11 cellular contexts compared by ENCODE assay signal in genomic region chrX:19865567-19866363, GRCh38. TPM values are rescaled to one million over a fixed set of nuclear protein-coding genes. Genes with fewer than 3 reads are reported as not detected.
DNase-seq lines count a peak whose midpoint lies in the region; ATAC-seq and TF ChIP-seq lines count a peak whose summit lies in the region.
"Had no signal": no experiment of that assay in that cellular context is flagged by ENCODE, and none has a peak within 500 bp of the region (broad histone marks: within the 10 kb centered on the region; RNA-seq: fewer than 3 reads in every experiment).

No MANE protein-coding gene starts in this region.

- DNase-seq in DND-41 (peak; percentile 66), naive B cell (peak; percentile 33), HUDEP-2 (lab: John Stamatoyannopoulos, UW; ENCODE audit: unreplicated experiment in 76 of 76) (no peak)
- DNase-seq in activated T-helper 1 cell treated with anti-CD3 and anti-CD28 coated beads, Interleukin-12 subunit alpha, Interleukin-12 subunit beta, Interleukin-2, Interleukin-4 antibody, amounts not matched to agents 30 ng/mL and 10 ng/mL and 1 ng/mL, durations not matched to agents 14 hours and 24 hours and 36 hours (ENCODE audit: low spot score): no peak
- DNase-seq: activated naive CD4-positive, alpha-beta T cell treated with anti-CD3 and anti-CD28 coated beads, Interleukin-2, amount 50 U/mL, for 16 hours; NCI-H2107; uterus had no signal

- no peaks in the 10 kb centered on the region for H3K9me2 ChIP-seq in Loucy (replicated peaks; ENCODE audit: low read depth, low read length)

- intact Hi-C loops in activated T-helper 1 cell treated with anti-CD3 and anti-CD28 coated beads, Interleukin-12 subunit alpha, Interleukin-12 subunit beta, Interleukin-2, Interleukin-4 antibody, amounts not matched to agents 30 ng/mL and 10 ng/mL and 1 ng/mL, durations not matched to agents 14 hours and 24 hours and 36 hours (cut with micrococcal nuclease): loop anchor here (5.0 kb wide), 1 partner anchor 38 kb away; no protein-coding TSS in a partner anchor

- H3K9me3 ChIP-seq in DND-41 (ENCODE audit: insufficient read depth, low read length, severe bottlenecking): no peaks in the 10 kb centered on the region
- no peaks in the 10 kb centered on the region for H3K9me3 ChIP-seq in Loucy (ENCODE audit: insufficient read depth, low read depth, low read length)
- H3K9me3 ChIP-seq: uterus had no signal

- peaks cover 74% of the 10 kb centered on the region for H3K4me1 ChIP-seq in DND-41 (ENCODE audit: insufficient read depth, low read length)
- peaks cover 76% of the 10 kb centered on the region for H3K4me1 ChIP-seq in Loucy (ENCODE audit: insufficient read depth, low read length, poor library complexity, severe bottlenecking)
- H3K4me1 ChIP-seq: uterus had no signal

- peak overlapping the region; percentile 39 for H3K4me3 Mint-ChIP-seq in activated T-helper 1 cell treated with anti-CD3 and anti-CD28 coated beads, Interleukin-12 subunit alpha, Interleukin-12 subunit beta, Interleukin-2, Interleukin-4 antibody, amounts not matched to agents 30 ng/mL and 10 ng/mL and 1 ng/mL, durations not matched to agents 14 hours and 24 hours and 36 hours
- H3K4me3 Mint-ChIP-seq in naive B cell: peak overlapping the region; percentile 42 to 92 (median 77)

- no peak for TF ChIP-seq CTCF in DND-41 (IDR thresholded peaks at IDR 0.05; ENCODE audit: borderline replicate concordance, extremely low read depth, low read length, poor library complexity, severe bottlenecking)
- no peak for TF ChIP-seq CTCF in Loucy (conservative IDR thresholded peaks at IDR 0.05; ENCODE audit: low read length)

- peaks cover 12% of the 10 kb centered on the region for H3K36me3 Mint-ChIP-seq in activated T-helper 1 cell treated with anti-CD3 and anti-CD28 coated beads, Interleukin-12 subunit alpha, Interleukin-12 subunit beta, Interleukin-2, Interleukin-4 antibody, amounts not matched to agents 30 ng/mL and 10 ng/mL and 1 ng/mL, durations not matched to agents 14 hours and 24 hours and 36 hours (ENCODE audit: low read depth)
- H3K36me3 Mint-ChIP-seq in naive B cell: no peaks in the 10 kb centered on the region

- H3K27me3 Mint-ChIP-seq in activated T-helper 1 cell treated with anti-CD3 and anti-CD28 coated beads, Interleukin-12 subunit alpha, Interleukin-12 subunit beta, Interleukin-2, Interleukin-4 antibody, amounts not matched to agents 30 ng/mL and 10 ng/mL and 1 ng/mL, durations not matched to agents 14 hours and 24 hours and 36 hours (ENCODE audit: insufficient read depth): no peaks in the 10 kb centered on the region
- no peaks in the 10 kb centered on the region for H3K27me3 Mint-ChIP-seq in naive B cell

- H3K27me3 ChIP-seq in DND-41 (ENCODE audit: insufficient read depth, low read length, poor library complexity): no peaks in the 10 kb centered on the region
- H3K27me3 ChIP-seq in Loucy (ENCODE audit: insufficient read depth, low read length, poor library complexity, severe bottlenecking): no peaks in the 10 kb centered on the region

- peaks cover 4% of the 10 kb centered on the region; the same call in 1 of the 2 replicates for H3F3A ChIP-seq in Loucy (ENCODE audit: low read depth)

- no peak overlapping the region for H3K27ac Mint-ChIP-seq in activated T-helper 1 cell treated with anti-CD3 and anti-CD28 coated beads, Interleukin-12 subunit alpha, Interleukin-12 subunit beta, Interleukin-2, Interleukin-4 antibody, amounts not matched to agents 30 ng/mL and 10 ng/mL and 1 ng/mL, durations not matched to agents 14 hours and 24 hours and 36 hours
- peak overlapping the region; percentile 54 to 97 (median 74) for H3K27ac Mint-ChIP-seq in naive B cell

- H2AFZ ChIP-seq in DND-41 (ENCODE audit: low read depth, low read length) (no peak overlapping the region), Loucy (ENCODE audit: low read length) (no peak overlapping the region)

- H3K9ac ChIP-seq in DND-41 (ENCODE audit: low read depth, low read length): peak overlapping the region; percentile 26
- H3K9ac ChIP-seq in Loucy (ENCODE audit: low read depth, low read length, poor library complexity, severe bottlenecking): peak overlapping the region; percentile 68

- no peaks in the 10 kb centered on the region for H3K9me3 Mint-ChIP-seq in activated T-helper 1 cell treated with anti-CD3 and anti-CD28 coated beads, Interleukin-12 subunit alpha, Interleukin-12 subunit beta, Interleukin-2, Interleukin-4 antibody, amounts not matched to agents 30 ng/mL and 10 ng/mL and 1 ng/mL, durations not matched to agents 14 hours and 24 hours and 36 hours
- H3K9me3 Mint-ChIP-seq in naive B cell: peaks cover 0 to 1% (median 0%) of the 10 kb centered on the region in 7 donors

- peak overlapping the region; percentile 33; the same call in 1 of the 2 replicates for H3K4me2 ChIP-seq in DND-41 (ENCODE audit: insufficient read depth, low read length)
- H3K4me2 ChIP-seq in Loucy (ENCODE audit: low read depth, low read length, poor library complexity, severe bottlenecking): peak overlapping the region; percentile 81

- H3K36me3 ChIP-seq in DND-41 (ENCODE audit: insufficient read depth, low read length): 0 out of 2 replicates have a peak, but pooled peaks cover 3% of the 10 kb centered on the region
- H3K36me3 ChIP-seq in Loucy (ENCODE audit: insufficient read depth, low read length): no peaks in the 10 kb centered on the region
- H3K36me3 ChIP-seq: uterus had no signal

- no peak overlapping the region for H3K4me3 ChIP-seq in DND-41 (ENCODE audit: low read depth in 1 of 2, low read length in 2 of 2)
- peak overlapping the region; percentile 61 for H3K4me3 ChIP-seq in Loucy (ENCODE audit: low read length, poor library complexity, severe bottlenecking)
- H3K4me3 ChIP-seq: uterus had no signal

- H4K20me1 ChIP-seq in DND-41 (ENCODE audit: insufficient read depth, low read length) (peaks cover 12% of the 10 kb centered on the region; the same call in 1 of the 2 replicates), Loucy (ENCODE audit: insufficient read depth, low read length, poor library complexity, severe bottlenecking) (no peaks in the 10 kb centered on the region)

- peaks cover 60% of the 10 kb centered on the region for H3K4me1 Mint-ChIP-seq in activated T-helper 1 cell treated with anti-CD3 and anti-CD28 coated beads, Interleukin-12 subunit alpha, Interleukin-12 subunit beta, Interleukin-2, Interleukin-4 antibody, amounts not matched to agents 30 ng/mL and 10 ng/mL and 1 ng/mL, durations not matched to agents 14 hours and 24 hours and 36 hours (ENCODE audit: low read depth)
- peaks cover 51 to 89% (median 58%) of the 10 kb centered on the region in 3 donors for H3K4me1 Mint-ChIP-seq in naive B cell

- H3K79me2 ChIP-seq in DND-41 (ENCODE audit: insufficient read depth, low read length): peaks cover 91% of the 10 kb centered on the region
- peaks cover 69% of the 10 kb centered on the region for H3K79me2 ChIP-seq in Loucy (ENCODE audit: insufficient read depth, low read length)

- H3K27ac ChIP-seq in DND-41 (ENCODE audit: low read length): peak overlapping the region; percentile 77
- H3K27ac ChIP-seq: uterus had no signal

- ATAC-seq in DND-41 (ENCODE audit: insufficient read depth, low read depth) (peak; percentile 80), naive B cell (ENCODE audit: low read depth in 2 of 2) (peak; percentile 55 to 66), GM19395 (IDR thresholded peaks at IDR 0.05; ENCODE audit: unreplicated experiment) (no peak), GM21723 (IDR thresholded peaks at IDR 0.05; ENCODE audit: unreplicated experiment) (no peak), HG03175 (IDR thresholded peaks at IDR 0.05; ENCODE audit: unreplicated experiment) (no peak)

RNA-seq across cellular contexts. Expression of gene SH3KBP1, which starts 21.6 kb away (rescaled TPM):
- 69.1 and 73.9 TPM in 2 replicates for total RNA-seq in activated T-helper 1 cell treated with anti-CD3 and anti-CD28 coated beads, Interleukin-12 subunit alpha, Interleukin-12 subunit beta, Interleukin-2, Interleukin-4 antibody, amounts not matched to agents 30 ng/mL and 10 ng/mL and 1 ng/mL, durations not matched to agents 14 hours and 24 hours and 36 hours
- 10 to 100 TPM; 18.1 to 60.4 (median 48.1) TPM for polyA plus RNA-seq in naive B cell (ENCODE audit: low read depth in 6 of 6)

Comparison
In these comparisons a context has a peak if more than half of its experiments do, and no peak if none do; other contexts are left out.
1. ATAC-seq: peak in DND-41 (single experiment) and naive B cell (2 of 2); none in GM19395 (single experiment), GM21723 (single experiment) and HG03175 (single experiment).
2. DNase-seq: peak in DND-41 (single experiment) and naive B cell (single experiment); none in activated T-helper 1 cell treated with anti-CD3 and anti-CD28 coated beads, Interleukin-12 subunit alpha, Interleukin-12 subunit beta, Interleukin-2, Interleukin-4 antibody, amounts not matched to agents 30 ng/mL and 10 ng/mL and 1 ng/mL, durations not matched to agents 14 hours and 24 hours and 36 hours (single experiment) and HUDEP-2 (0 of 76).